In the genomic region with DNA sequence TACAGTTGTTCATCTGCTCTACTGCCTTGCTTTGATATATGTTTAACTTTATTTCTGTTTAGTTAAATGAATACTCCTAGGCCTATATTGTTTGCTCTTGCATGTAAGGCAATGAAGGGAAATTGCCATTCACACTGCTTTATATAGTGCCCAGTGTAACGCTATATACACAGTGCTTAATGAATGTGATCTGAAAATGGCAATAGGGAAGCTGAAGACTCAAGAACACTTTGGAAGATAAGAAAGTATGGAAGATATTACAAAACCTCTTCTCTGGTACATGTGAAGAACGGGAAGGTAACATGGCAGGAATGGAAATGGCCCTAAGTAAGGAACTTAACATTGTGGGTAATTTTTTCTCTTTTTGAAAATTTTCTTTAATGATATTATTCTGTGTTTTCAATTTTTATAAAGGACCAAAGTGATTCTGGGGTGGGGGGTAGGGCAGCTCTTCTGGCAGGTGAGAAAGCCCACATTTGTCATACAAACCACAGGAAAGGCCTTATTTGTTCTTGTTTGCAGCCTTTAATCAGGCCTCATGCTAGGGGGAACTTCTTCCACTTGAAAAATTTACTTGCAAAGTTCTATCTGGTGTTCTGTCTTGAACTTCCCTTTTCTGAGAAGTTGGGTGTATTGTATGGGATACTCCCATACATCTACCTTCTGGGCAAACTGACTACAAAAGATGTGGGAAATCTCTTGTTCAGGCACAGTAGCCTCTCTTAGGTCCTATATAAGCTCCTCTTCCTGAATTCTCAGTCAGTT, we compare ENCODE assay signal across 1 cellular context.
TF ChIP-seq lines count a peak whose summit lies in the region.

No MANE protein-coding gene starts in this region.

TF ChIP-seq in K562, 482 proteins besides CTCF, POLR2A, EP300 and RAD21 (continued from another document):
- TF ChIP-seq, protein P1, sequence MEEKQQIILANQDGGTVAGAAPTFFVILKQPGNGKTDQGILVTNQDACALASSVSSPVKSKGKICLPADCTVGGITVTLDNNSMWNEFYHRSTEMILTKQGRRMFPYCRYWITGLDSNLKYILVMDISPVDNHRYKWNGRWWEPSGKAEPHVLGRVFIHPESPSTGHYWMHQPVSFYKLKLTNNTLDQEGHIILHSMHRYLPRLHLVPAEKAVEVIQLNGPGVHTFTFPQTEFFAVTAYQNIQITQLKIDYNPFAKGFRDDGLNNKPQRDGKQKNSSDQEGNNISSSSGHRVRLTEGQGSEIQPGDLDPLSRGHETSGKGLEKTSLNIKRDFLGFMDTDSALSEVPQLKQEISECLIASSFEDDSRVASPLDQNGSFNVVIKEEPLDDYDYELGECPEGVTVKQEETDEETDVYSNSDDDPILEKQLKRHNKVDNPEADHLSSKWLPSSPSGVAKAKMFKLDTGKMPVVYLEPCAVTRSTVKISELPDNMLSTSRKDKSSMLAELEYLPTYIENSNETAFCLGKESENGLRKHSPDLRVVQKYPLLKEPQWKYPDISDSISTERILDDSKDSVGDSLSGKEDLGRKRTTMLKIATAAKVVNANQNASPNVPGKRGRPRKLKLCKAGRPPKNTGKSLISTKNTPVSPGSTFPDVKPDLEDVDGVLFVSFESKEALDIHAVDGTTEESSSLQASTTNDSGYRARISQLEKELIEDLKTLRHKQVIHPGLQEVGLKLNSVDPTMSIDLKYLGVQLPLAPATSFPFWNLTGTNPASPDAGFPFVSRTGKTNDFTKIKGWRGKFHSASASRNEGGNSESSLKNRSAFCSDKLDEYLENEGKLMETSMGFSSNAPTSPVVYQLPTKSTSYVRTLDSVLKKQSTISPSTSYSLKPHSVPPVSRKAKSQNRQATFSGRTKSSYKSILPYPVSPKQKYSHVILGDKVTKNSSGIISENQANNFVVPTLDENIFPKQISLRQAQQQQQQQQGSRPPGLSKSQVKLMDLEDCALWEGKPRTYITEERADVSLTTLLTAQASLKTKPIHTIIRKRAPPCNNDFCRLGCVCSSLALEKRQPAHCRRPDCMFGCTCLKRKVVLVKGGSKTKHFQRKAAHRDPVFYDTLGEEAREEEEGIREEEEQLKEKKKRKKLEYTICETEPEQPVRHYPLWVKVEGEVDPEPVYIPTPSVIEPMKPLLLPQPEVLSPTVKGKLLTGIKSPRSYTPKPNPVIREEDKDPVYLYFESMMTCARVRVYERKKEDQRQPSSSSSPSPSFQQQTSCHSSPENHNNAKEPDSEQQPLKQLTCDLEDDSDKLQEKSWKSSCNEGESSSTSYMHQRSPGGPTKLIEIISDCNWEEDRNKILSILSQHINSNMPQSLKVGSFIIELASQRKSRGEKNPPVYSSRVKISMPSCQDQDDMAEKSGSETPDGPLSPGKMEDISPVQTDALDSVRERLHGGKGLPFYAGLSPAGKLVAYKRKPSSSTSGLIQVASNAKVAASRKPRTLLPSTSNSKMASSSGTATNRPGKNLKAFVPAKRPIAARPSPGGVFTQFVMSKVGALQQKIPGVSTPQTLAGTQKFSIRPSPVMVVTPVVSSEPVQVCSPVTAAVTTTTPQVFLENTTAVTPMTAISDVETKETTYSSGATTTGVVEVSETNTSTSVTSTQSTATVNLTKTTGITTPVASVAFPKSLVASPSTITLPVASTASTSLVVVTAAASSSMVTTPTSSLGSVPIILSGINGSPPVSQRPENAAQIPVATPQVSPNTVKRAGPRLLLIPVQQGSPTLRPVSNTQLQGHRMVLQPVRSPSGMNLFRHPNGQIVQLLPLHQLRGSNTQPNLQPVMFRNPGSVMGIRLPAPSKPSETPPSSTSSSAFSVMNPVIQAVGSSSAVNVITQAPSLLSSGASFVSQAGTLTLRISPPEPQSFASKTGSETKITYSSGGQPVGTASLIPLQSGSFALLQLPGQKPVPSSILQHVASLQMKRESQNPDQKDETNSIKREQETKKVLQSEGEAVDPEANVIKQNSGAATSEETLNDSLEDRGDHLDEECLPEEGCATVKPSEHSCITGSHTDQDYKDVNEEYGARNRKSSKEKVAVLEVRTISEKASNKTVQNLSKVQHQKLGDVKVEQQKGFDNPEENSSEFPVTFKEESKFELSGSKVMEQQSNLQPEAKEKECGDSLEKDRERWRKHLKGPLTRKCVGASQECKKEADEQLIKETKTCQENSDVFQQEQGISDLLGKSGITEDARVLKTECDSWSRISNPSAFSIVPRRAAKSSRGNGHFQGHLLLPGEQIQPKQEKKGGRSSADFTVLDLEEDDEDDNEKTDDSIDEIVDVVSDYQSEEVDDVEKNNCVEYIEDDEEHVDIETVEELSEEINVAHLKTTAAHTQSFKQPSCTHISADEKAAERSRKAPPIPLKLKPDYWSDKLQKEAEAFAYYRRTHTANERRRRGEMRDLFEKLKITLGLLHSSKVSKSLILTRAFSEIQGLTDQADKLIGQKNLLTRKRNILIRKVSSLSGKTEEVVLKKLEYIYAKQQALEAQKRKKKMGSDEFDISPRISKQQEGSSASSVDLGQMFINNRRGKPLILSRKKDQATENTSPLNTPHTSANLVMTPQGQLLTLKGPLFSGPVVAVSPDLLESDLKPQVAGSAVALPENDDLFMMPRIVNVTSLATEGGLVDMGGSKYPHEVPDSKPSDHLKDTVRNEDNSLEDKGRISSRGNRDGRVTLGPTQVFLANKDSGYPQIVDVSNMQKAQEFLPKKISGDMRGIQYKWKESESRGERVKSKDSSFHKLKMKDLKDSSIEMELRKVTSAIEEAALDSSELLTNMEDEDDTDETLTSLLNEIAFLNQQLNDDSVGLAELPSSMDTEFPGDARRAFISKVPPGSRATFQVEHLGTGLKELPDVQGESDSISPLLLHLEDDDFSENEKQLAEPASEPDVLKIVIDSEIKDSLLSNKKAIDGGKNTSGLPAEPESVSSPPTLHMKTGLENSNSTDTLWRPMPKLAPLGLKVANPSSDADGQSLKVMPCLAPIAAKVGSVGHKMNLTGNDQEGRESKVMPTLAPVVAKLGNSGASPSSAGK (IDR thresholded peaks at IDR 0.05): 0 out of 2 replicates have a peak, but pooled peaks have one; percentile 18
- TF ChIP-seq TEAD4 (IDR thresholded peaks at IDR 0.05; ENCODE audit: low read length): peak; percentile 62; the same call in 1 of the 2 replicates
- TF ChIP-seq TEAD4 (CRISPR knock-in tag; IDR thresholded peaks at IDR 0.05; ENCODE audit: borderline replicate concordance): no peak
- TF ChIP-seq SMAD4 (CRISPR knock-in tag; conservative IDR thresholded peaks at IDR 0.05): 0 out of 2 replicates have a peak, but pooled peaks have one; percentile 35
- no peak for TF ChIP-seq CC2D1A (IDR thresholded peaks at IDR 0.05)
- TF ChIP-seq STAT5A (IDR thresholded peaks at IDR 0.05; ENCODE audit: borderline replicate concordance, low read length): 0 out of 2 replicates have a peak, but pooled peaks have one; percentile 27
- 0 out of 2 replicates have a peak, but pooled peaks have one; percentile 5 for TF ChIP-seq ZNF668 (CRISPR knock-in tag; IDR thresholded peaks at IDR 0.05)
- peak; percentile 54; the same call in 1 of the 2 replicates for TF ChIP-seq SMARCA4 (IDR thresholded peaks at IDR 0.05)
- peak; percentile 21 for TF ChIP-seq HDAC3 (IDR thresholded peaks at IDR 0.05; ENCODE audit: borderline replicate concordance, partially characterized antibody)
- TF ChIP-seq LEF1 (IDR thresholded peaks at IDR 0.05): peak; percentile 41; the same call in 1 of the 2 replicates
- TF ChIP-seq, protein P2, sequence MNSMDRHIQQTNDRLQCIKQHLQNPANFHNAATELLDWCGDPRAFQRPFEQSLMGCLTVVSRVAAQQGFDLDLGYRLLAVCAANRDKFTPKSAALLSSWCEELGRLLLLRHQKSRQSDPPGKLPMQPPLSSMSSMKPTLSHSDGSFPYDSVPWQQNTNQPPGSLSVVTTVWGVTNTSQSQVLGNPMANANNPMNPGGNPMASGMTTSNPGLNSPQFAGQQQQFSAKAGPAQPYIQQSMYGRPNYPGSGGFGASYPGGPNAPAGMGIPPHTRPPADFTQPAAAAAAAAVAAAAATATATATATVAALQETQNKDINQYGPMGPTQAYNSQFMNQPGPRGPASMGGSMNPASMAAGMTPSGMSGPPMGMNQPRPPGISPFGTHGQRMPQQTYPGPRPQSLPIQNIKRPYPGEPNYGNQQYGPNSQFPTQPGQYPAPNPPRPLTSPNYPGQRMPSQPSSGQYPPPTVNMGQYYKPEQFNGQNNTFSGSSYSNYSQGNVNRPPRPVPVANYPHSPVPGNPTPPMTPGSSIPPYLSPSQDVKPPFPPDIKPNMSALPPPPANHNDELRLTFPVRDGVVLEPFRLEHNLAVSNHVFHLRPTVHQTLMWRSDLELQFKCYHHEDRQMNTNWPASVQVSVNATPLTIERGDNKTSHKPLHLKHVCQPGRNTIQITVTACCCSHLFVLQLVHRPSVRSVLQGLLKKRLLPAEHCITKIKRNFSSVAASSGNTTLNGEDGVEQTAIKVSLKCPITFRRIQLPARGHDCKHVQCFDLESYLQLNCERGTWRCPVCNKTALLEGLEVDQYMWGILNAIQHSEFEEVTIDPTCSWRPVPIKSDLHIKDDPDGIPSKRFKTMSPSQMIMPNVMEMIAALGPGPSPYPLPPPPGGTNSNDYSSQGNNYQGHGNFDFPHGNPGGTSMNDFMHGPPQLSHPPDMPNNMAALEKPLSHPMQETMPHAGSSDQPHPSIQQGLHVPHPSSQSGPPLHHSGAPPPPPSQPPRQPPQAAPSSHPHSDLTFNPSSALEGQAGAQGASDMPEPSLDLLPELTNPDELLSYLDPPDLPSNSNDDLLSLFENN (IDR thresholded peaks at IDR 0.05; ENCODE audit: low read depth in 2 of 2, low read length in 2 of 2): no peak
- no peak for TF ChIP-seq POU5F1 (IDR thresholded peaks at IDR 0.05; ENCODE audit: borderline replicate concordance, low read depth, low read length, partially characterized antibody)
- TF ChIP-seq, protein P3, sequence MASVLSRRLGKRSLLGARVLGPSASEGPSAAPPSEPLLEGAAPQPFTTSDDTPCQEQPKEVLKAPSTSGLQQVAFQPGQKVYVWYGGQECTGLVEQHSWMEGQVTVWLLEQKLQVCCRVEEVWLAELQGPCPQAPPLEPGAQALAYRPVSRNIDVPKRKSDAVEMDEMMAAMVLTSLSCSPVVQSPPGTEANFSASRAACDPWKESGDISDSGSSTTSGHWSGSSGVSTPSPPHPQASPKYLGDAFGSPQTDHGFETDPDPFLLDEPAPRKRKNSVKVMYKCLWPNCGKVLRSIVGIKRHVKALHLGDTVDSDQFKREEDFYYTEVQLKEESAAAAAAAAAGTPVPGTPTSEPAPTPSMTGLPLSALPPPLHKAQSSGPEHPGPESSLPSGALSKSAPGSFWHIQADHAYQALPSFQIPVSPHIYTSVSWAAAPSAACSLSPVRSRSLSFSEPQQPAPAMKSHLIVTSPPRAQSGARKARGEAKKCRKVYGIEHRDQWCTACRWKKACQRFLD (CRISPR knock-in tag; IDR thresholded peaks at IDR 0.05): peak; percentile 66
- TF ChIP-seq CTBP1 (IDR thresholded peaks at IDR 0.05; ENCODE audit: borderline replicate concordance): peak; percentile 63; the same call in 1 of the 2 replicates
- TF ChIP-seq RNF2 (IDR thresholded peaks at IDR 0.05): peak; percentile 37; the same call in 1 of the 2 replicates
- TF ChIP-seq MECOM (CRISPR knock-in tag; IDR thresholded peaks at IDR 0.05): 0 out of 2 replicates have a peak, but pooled peaks have one; percentile 22
- peak; percentile 55; the same call in 1 of the 2 replicates for TF ChIP-seq NFRKB (IDR thresholded peaks at IDR 0.05; ENCODE audit: low read depth)
- TF ChIP-seq, protein P4, sequence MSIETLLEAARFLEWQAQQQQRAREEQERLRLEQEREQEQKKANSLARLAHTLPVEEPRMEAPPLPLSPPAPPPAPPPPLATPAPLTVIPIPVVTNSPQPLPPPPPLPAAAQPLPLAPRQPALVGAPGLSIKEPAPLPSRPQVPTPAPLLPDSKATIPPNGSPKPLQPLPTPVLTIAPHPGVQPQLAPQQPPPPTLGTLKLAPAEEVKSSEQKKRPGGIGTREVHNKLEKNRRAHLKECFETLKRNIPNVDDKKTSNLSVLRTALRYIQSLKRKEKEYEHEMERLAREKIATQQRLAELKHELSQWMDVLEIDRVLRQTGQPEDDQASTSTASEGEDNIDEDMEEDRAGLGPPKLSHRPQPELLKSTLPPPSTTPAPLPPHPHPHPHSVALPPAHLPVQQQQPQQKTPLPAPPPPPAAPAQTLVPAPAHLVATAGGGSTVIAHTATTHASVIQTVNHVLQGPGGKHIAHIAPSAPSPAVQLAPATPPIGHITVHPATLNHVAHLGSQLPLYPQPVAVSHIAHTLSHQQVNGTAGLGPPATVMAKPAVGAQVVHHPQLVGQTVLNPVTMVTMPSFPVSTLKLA (conservative IDR thresholded peaks at IDR 0.05): 0 out of 4 replicates have a peak, but pooled peaks of 1 of the 2 experiments have one; percentile 26
- no peak for TF ChIP-seq KHSRP (IDR thresholded peaks at IDR 0.05)
- no peak for TF ChIP-seq YY1 (IDR thresholded peaks at IDR 0.05; ENCODE audit: borderline replicate concordance in 1 of 3, control insufficient read depth in 1 of 3, extremely low read depth in 1 of 3, insufficient read depth in 3 of 3, insufficient read length in 1 of 3, insufficient replicate concordance in 2 of 3, low read depth in 1 of 3, low read length in 2 of 3)
